In genomic region chr22:49858827-49859226, GRCh38 we compare ENCODE assay signal across 20 cellular contexts.
"Had no signal": no experiment of that assay in that cellular context is flagged by ENCODE, and none has a peak within 500 bp of the region (broad histone marks: within the 10 kb centered on the region; RNA-seq: fewer than 3 reads in every experiment).

No MANE protein-coding gene starts in this region.

- H3K4me3 ChIP-seq: cardiac muscle cell, lower lobe of right lung, smooth muscle cell, testis, upper lobe of left lung had no signal

- ATAC-seq: activated CD8-positive, alpha-beta memory T cell treated with anti-CD3 and anti-CD28 coated beads, Interleukin-2, amount 10 ng/mL, durations not matched to agents 7 days and 5 days; activated naive CD4-positive, alpha-beta T cell treated with anti-CD3 and anti-CD28 coated beads, Interleukin-2, amount 50 U/mL, for 72 hours; foreskin keratinocyte; lower lobe of right lung; natural killer cell; sciatic nerve; stimulated activated memory B cell treated with anti-CD40 and anti-IgM and Interleukin-4, amounts not matched to agents 10 μg/mL and 1 μg/mL and 100 μg/mL, for 72 hours; T-helper 17 cell had no signal

- H3K36me3 Mint-ChIP-seq: natural killer cell; stimulated activated memory B cell treated with anti-CD40 and anti-IgM and Interleukin-4, amounts not matched to agents 10 μg/mL and 1 μg/mL and 100 μg/mL, for 72 hours had no signal

- H3K4me3 Mint-ChIP-seq: activated CD8-positive, alpha-beta memory T cell treated with anti-CD3 and anti-CD28 coated beads, Interleukin-2, amount 10 ng/mL, durations not matched to agents 7 days and 5 days; natural killer cell; stimulated activated memory B cell treated with anti-CD40 and anti-IgM and Interleukin-4, amounts not matched to agents 10 μg/mL and 1 μg/mL and 100 μg/mL, for 72 hours; T-helper 17 cell had no signal

- H3K9ac ChIP-seq: parathyroid adenoma had no signal

- H3K27me3 ChIP-seq: cardiac muscle cell, foreskin keratinocyte, testis, upper lobe of left lung had no signal

- H3K27me3 Mint-ChIP-seq: activated CD8-positive, alpha-beta memory T cell treated with anti-CD3 and anti-CD28 coated beads, Interleukin-2, amount 10 ng/mL, durations not matched to agents 7 days and 5 days; stimulated activated memory B cell treated with anti-CD40 and anti-IgM and Interleukin-4, amounts not matched to agents 10 μg/mL and 1 μg/mL and 100 μg/mL, for 72 hours; T-helper 17 cell had no signal

- H2AFZ ChIP-seq: parathyroid adenoma had no signal

- DNase-seq: activated CD4-positive, alpha-beta T cell treated with anti-CD3 and anti-CD28 coated beads, Interleukin-2, amount 50 U/mL, for 48 hours; activated CD8-positive, alpha-beta memory T cell treated with anti-CD3 and anti-CD28 coated beads, Interleukin-2, amount 10 ng/mL, durations not matched to agents 7 days and 5 days; activated T-cell treated with anti-CD3 and anti-CD28 coated beads, Interleukin-2, amount 50 U/mL, for 1 hour; amniotic stem cell; foreskin keratinocyte; hippocampal formation; lower lobe of right lung; natural killer cell; stimulated activated CD4-positive, alpha-beta T cell treated with anti-CD3 and anti-CD28 coated beads, Interleukin-4, amount 100 ng/mL, for 24 hours; T-helper 17 cell; testis; upper lobe of left lung; WERI-Rb-1 had no signal

- H3K9me3 ChIP-seq: lower lobe of right lung, testis, upper lobe of left lung had no signal

- H3K4me2 ChIP-seq: smooth muscle cell had no signal

- H3K9me3 Mint-ChIP-seq: activated naive CD4-positive, alpha-beta T cell treated with anti-CD3 and anti-CD28 coated beads, Interleukin-2, amount 50 U/mL, for 72 hours; natural killer cell; stimulated activated memory B cell treated with anti-CD40 and anti-IgM and Interleukin-4, amounts not matched to agents 10 μg/mL and 1 μg/mL and 100 μg/mL, for 72 hours had no signal

- H3K27ac Mint-ChIP-seq: activated CD8-positive, alpha-beta memory T cell treated with anti-CD3 and anti-CD28 coated beads, Interleukin-2, amount 10 ng/mL, durations not matched to agents 7 days and 5 days; activated naive CD4-positive, alpha-beta T cell treated with anti-CD3 and anti-CD28 coated beads, Interleukin-2, amount 50 U/mL, for 72 hours; natural killer cell; stimulated activated memory B cell treated with anti-CD40 and anti-IgM and Interleukin-4, amounts not matched to agents 10 μg/mL and 1 μg/mL and 100 μg/mL, for 72 hours had no signal

- FAIRE-seq: keratinocyte had no signal

- H3K27ac ChIP-seq: cardiac muscle cell, foreskin keratinocyte, lower lobe of right lung, parathyroid adenoma, testis, upper lobe of left lung, WERI-Rb-1 had no signal

- H3K36me3 ChIP-seq: cardiac muscle cell, lower lobe of right lung, upper lobe of left lung had no signal
